Comparison of ENCODE assay signal across 9 cellular contexts in genomic region chr10:30583778-30584415, GRCh38. TPM values are rescaled to one million over a fixed set of nuclear protein-coding genes. Genes with fewer than 3 reads are reported as not detected.
A peak's percentile ranks its signal among the peaks of the same experiment; 100 is the strongest.
DNase-seq lines count a peak whose midpoint lies in the region; ATAC-seq, FAIRE-seq and TF ChIP-seq lines count a peak whose summit lies in the region.
"Had no signal": no experiment of that assay in that cellular context is flagged by ENCODE, and none has a peak within 500 bp of the region (broad histone marks: within the 10 kb centered on the region; RNA-seq: fewer than 3 reads in every experiment).

No MANE protein-coding gene starts in this region.

- ATAC-seq in GM19463 (IDR thresholded peaks at IDR 0.05; ENCODE audit: unreplicated experiment): peak; percentile 57

- no peak overlapping the region for H3K27ac Mint-ChIP-seq in Caco-2 (ENCODE audit: unreplicated experiment)

- POLR2A ChIA-PET in Caco-2 (lab: Charles Lee): no interaction called here

- H3K4me3 ChIP-seq in Caco-2 (ENCODE audit: low read depth, low read length) (no peak overlapping the region), ascending aorta (peak overlapping the region; percentile 40 to 68), skeletal muscle satellite cell (ENCODE audit: low read length) (peak overlapping the region; percentile 63)

- peak overlapping the region; percentile 42 for H3K9ac ChIP-seq in skeletal muscle satellite cell (ENCODE audit: low read depth, low read length)

- H3K9me3 Mint-ChIP-seq in Caco-2 (ENCODE audit: unreplicated experiment): no peaks in the 10 kb centered on the region

- H3K36me3 Mint-ChIP-seq in Caco-2 (ENCODE audit: insufficient read depth, unreplicated experiment): no peaks in the 10 kb centered on the region

- H3K9me3 ChIP-seq in Caco-2 (no peaks in the 10 kb centered on the region), ascending aorta (no peaks in the 10 kb centered on the region), skeletal muscle satellite cell (replicated peaks; ENCODE audit: low read length) (no peaks in the 10 kb centered on the region)

- CTCF ChIA-PET in Caco-2 (lab: Charles Lee): interaction anchor here (0.6 to 1.2 kb wide), 3 partner anchors 47 to 224 kb away, joined by 3 to 5 read pairs (median 4); no protein-coding TSS in a partner anchor

- no TSS peak for BruUV-seq in Caco-2 (replicated peaks; lab: Mats Ljungman, UMichigan)

- H3K27me3 Mint-ChIP-seq in Caco-2 (ENCODE audit: insufficient read depth, unreplicated experiment): no peaks in the 10 kb centered on the region

- H3K36me3 ChIP-seq in Caco-2 (ENCODE audit: control insufficient read depth, insufficient read depth, low read length): no peaks in the 10 kb centered on the region
- no peaks in the 10 kb centered on the region for H3K36me3 ChIP-seq in ascending aorta
- H3K36me3 ChIP-seq in skeletal muscle satellite cell (ENCODE audit: insufficient read depth, low read length): no peaks in the 10 kb centered on the region

- intact Hi-C loops in Caco-2 (cut with micrococcal nuclease; ENCODE audit: unreplicated experiment): loop anchor here (2.0 kb wide), 2 partner anchors 19 to 45 kb away; no protein-coding TSS in a partner anchor
- intact Hi-C loops in ascending aorta (cut with DNase I): no loop called here

- DNase-seq in Caco-2 (no peak), LHCN-M2 (ENCODE audit: low read depth) (peak; percentile 48), ascending aorta (ENCODE audit: low spot score in 2 of 2) (peak in 1 of 2 donors; percentile 84), hepatic stellate cell (ENCODE audit: low spot score) (peak; percentile 46), DMS 273 treated with DMSO at 0.1 percent for 48 hours (lab: John Stamatoyannopoulos, UW) (no peak), D721Med (ENCODE audit: insufficient read length, low spot score) (no peak)

- H3K27ac ChIP-seq in ascending aorta: peak overlapping the region; percentile 64 to 76

- TF ChIP-seq CTCF in Caco-2 (IDR thresholded peaks at IDR 0.05; ENCODE audit: insufficient read depth in 1 of 2, low read depth in 1 of 2, low read length in 1 of 2, severe bottlenecking in 1 of 2, unreplicated experiment in 1 of 2) (no peak), ascending aorta (IDR thresholded peaks at IDR 0.05) (no peak), D721Med (IDR thresholded peaks at IDR 0.05; ENCODE audit: insufficient read depth, missing control alignments) (no peak)

- peak overlapping the region; percentile 76 for H3K4me2 ChIP-seq in skeletal muscle satellite cell (ENCODE audit: low read length)

- no peaks in the 10 kb centered on the region for H3K27me3 ChIP-seq in Caco-2 (replicated peaks; ENCODE audit: control insufficient read depth, insufficient read depth, low read length)
- no peaks in the 10 kb centered on the region for H3K27me3 ChIP-seq in ascending aorta
- H3K27me3 ChIP-seq in skeletal muscle satellite cell (ENCODE audit: control insufficient read depth, insufficient read depth, low read length): peaks cover 45% of the 10 kb centered on the region

- H3K4me1 ChIP-seq in Caco-2: no peaks in the 10 kb centered on the region
- H3K4me1 ChIP-seq in ascending aorta: peaks cover 0 to 6% of the 10 kb centered on the region in 2 donors
- H3K4me1 ChIP-seq in skeletal muscle satellite cell (ENCODE audit: control insufficient read depth, insufficient read depth, low read length): peaks cover 6% of the 10 kb centered on the region

- peak overlapping the region; percentile 16 for H3K4me3 Mint-ChIP-seq in Caco-2 (ENCODE audit: unreplicated experiment)

- H3K4me1 Mint-ChIP-seq in Caco-2 (ENCODE audit: low read depth, unreplicated experiment): peaks cover 6% of the 10 kb centered on the region

- no peak for FAIRE-seq in D721Med (lab: Jason Lieb, UNC)

RNA-seq across cellular contexts. Expression of gene LYZL2, which starts 45.7 kb away (rescaled TPM):
- total RNA-seq in Caco-2 (2022) (not detected in 2 replicates), LHCN-M2 (2014; rRNA removed) (not detected in 2 replicates), ascending aorta (not detected)
- polyA plus RNA-seq in LHCN-M2 (2012): not detected
- total RNA-seq in skeletal muscle satellite cell (2012; rRNA removed): not detected in 2 replicates
- total RNA-seq: activated CD8-positive, alpha-beta memory T cell treated with anti-CD3 and anti-CD28 coated beads for 36 hours had no signal

Comparison
In these comparisons a context has a peak if more than half of its experiments do, and no peak if none do; other contexts are left out.
1. DNase-seq: peak in LHCN-M2 (single experiment) and hepatic stellate cell (single experiment); none in Caco-2 (0 of 2), DMS 273 treated with DMSO at 0.1 percent for 48 hours (single experiment) and D721Med (single experiment).